24 cellular contexts compared by ENCODE assay signal in the genomic region with DNA sequence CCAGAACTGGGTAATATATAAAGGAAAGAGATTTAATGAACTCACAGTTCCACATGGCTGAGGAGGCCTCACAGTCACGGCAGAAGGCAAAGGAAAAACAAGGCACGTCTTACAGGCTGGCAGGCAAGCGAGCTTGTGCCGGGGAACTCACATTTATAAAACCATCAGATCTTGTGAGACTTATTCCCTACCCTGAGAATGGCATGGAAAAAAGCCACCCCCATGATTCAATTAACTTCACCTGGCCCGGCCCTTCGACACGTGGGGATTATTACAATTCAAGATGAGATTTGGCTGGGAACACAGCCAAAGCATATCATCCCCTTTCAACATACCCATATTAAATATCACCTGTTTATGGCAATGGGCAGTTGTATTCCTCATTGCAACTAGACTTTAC.
DNase-seq lines count a peak whose midpoint lies in the region; ATAC-seq and TF ChIP-seq lines count a peak whose summit lies in the region.
"Had no signal": no experiment of that assay in that cellular context is flagged by ENCODE, and none has a peak within 500 bp of the region (broad histone marks: within the 10 kb centered on the region; RNA-seq: fewer than 3 reads in every experiment).

No MANE protein-coding gene starts in this region.

- no peak overlapping the region for H3K4me3 ChIP-seq in brain microvascular endothelial cell (ENCODE audit: low read depth, low read length)
- H3K4me3 ChIP-seq: BLaER1 treated with 17β-estradiol and CSF1 and Interleukin-3, amounts not matched to agents 10 nM and 100 nM; esophagus squamous epithelium; gastroesophageal sphincter; GM23248; PC-9; SJSA1; vagina had no signal

- peak; percentile 71 for DNase-seq in DMS 273 (lab: John Stamatoyannopoulos, UW; ENCODE audit: unreplicated experiment)
- DNase-seq in NCI-H146 treated with DMSO at 0.1 percent for 48 hours (lab: John Stamatoyannopoulos, UW; ENCODE audit: unreplicated experiment): peak; percentile 99
- DNase-seq in NCI-H510A (lab: John Stamatoyannopoulos, UW): peak; percentile 53
- peak; percentile 84 to 86 for DNase-seq in SHP77 (lab: John Stamatoyannopoulos, UW)
- no peak for DNase-seq in brain microvascular endothelial cell
- DNase-seq in NK-92 (lab: John Stamatoyannopoulos, UW; ENCODE audit: unreplicated experiment): no peak
- DNase-seq: ACHN; activated CD4-positive, alpha-beta T cell treated with anti-CD3 and anti-CD28 coated beads, Interleukin-2, amount 50 U/mL, for 4 hours; activated CD8-positive, alpha-beta memory T cell treated with anti-CD3 and anti-CD28 coated beads, Interleukin-2, amount 50 U/mL, for 48 hours; effector memory CD8-positive, alpha-beta T cell; esophagus squamous epithelium; GF-D8; GM23248; IMR-90; natural killer cell; PC-9 had no signal

- TF ChIP-seq CTCF in brain microvascular endothelial cell (IDR thresholded peaks at IDR 0.05; ENCODE audit: low read depth, low read length, missing control alignments): no peak

- ATAC-seq in GM21737 (IDR thresholded peaks at IDR 0.05; ENCODE audit: unreplicated experiment) (no peak), HG03442 (IDR thresholded peaks at IDR 0.05; ENCODE audit: unreplicated experiment) (no peak)
- ATAC-seq: effector memory CD8-positive, alpha-beta T cell; gastroesophageal sphincter; natural killer cell; stimulated activated memory B cell treated with anti-CD40 and anti-IgM and Interleukin-4, amounts not matched to agents 10 μg/mL and 1 μg/mL and 100 μg/mL, for 72 hours had no signal

- H3K27me3 ChIP-seq in brain microvascular endothelial cell (replicated peaks): no peaks in the 10 kb centered on the region
- H3K27me3 ChIP-seq: BLaER1 treated with 17β-estradiol and CSF1 and Interleukin-3, amounts not matched to agents 10 nM and 100 nM; esophagus squamous epithelium; gastroesophageal sphincter; SJSA1; vagina had no signal

- no peak overlapping the region for H3K27ac ChIP-seq in brain microvascular endothelial cell
- H3K27ac ChIP-seq: BLaER1 treated with 17β-estradiol and CSF1 and Interleukin-3, amounts not matched to agents 10 nM and 100 nM; esophagus squamous epithelium; gastroesophageal sphincter; GM23248; parathyroid adenoma; PC-9; SJSA1; vagina had no signal

- H3K36me3 ChIP-seq in brain microvascular endothelial cell (replicated peaks): no peaks in the 10 kb centered on the region
- H3K36me3 ChIP-seq: BLaER1 treated with 17β-estradiol and CSF1 and Interleukin-3, amounts not matched to agents 10 nM and 100 nM; esophagus squamous epithelium; gastroesophageal sphincter; SJSA1; vagina had no signal

- in situ Hi-C loops in brain microvascular endothelial cell (cut with HindIII; ENCODE audit: low pct_ligation_motif_present, low sequenced_read_pairs): no loop called here

Comparison
In these comparisons a context has a peak if more than half of its experiments do, and no peak if none do; other contexts are left out.
1. DNase-seq: peak in DMS 273 (single experiment), NCI-H146 treated with DMSO at 0.1 percent for 48 hours (single experiment), NCI-H510A (single experiment) and SHP77 (2 of 2); none in brain microvascular endothelial cell (single experiment) and NK-92 (single experiment).